In the genomic region with DNA sequence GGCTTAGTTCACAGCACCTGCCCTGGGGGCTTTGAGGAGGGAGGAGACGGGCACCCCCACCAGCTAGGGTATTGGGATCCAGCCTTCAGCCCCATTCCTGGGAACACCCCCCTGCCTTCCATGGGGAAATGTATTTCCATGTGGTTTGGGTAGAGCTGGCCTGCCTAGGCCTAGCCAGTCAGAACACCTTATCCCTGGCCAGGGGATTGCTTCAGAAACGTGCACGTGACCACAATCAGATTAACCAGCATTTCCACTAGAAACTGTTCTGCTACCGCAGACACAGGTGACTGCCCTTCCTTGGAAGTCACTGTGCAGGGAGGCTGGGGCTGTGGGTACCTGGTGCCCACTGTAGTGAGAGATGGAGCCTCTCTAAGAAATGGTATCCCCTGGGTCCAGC, we compare ENCODE assay signal across 1 cellular context.
TF ChIP-seq lines count a peak whose summit lies in the region.

No MANE protein-coding gene starts in this region.

TF ChIP-seq in GM23338, 12 proteins besides CTCF, POLR2A, EP300 and RAD21 (continued from another document):
- no peak for TF ChIP-seq ZNF462 (CRISPR knock-in tag; IDR thresholded peaks at IDR 0.05)
TF ChIP-seq in GM23338: peak in this region for 0.
